In the genomic region with DNA sequence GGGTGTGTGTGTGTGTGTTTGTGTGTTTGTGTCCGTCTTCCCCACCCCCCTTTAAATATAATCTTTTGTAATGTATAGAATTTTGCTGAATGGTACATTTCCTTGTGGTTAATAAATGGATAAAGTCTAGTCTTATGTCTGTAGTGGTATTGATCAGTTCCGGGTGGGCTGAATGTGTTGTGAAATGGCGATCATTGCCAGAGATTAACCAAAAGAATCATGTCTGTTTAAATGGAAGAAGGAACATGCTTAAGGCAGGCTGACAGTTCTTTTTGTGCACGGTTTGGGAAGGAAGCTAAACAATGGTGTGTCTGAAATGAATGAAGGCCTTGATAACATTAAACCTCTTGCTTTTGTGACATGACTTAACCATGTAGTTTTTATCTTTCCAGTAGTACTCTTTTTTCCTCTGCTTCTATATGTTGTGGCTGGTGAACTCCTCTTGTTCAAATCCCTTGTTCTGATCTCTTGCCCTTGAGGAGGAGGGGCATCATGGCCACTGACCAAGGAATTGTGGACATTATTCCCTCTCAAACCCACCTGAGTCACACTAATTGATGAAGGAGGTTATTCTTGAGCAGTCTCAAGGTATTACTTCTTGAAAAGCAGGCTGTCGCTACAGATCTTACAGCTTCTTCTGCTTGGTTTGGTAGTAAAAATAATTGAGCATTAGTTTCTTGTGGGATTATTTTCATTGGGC, we compare ENCODE assay signal across 8 cellular contexts. TPM values are rescaled to one million over a fixed set of nuclear protein-coding genes. Genes with fewer than 3 reads are reported as not detected.
A peak's percentile ranks its signal among the peaks of the same experiment; 100 is the strongest.
DNase-seq lines count a peak whose midpoint lies in the region; ATAC-seq and TF ChIP-seq lines count a peak whose summit lies in the region.

No MANE protein-coding gene starts in this region.

- peaks cover 44% of the 10 kb centered on the region for H4K20me1 ChIP-seq in hepatocyte (ENCODE audit: insufficient read depth, poor library complexity, severe bottlenecking)

- H3K79me2 ChIP-seq in hepatocyte, result peaks cover 68% of the 10 kb centered on the region

- no peak overlapping the region for H2AFZ ChIP-seq in hepatocyte

- POLR2A ChIA-PET in activated B cell treated with CpG ODN at 0.5 μM for 24 hours (lab: Charles Lee), result no interaction called here

- H3K4me1 ChIP-seq in hepatocyte (ENCODE audit: insufficient read depth), result peaks cover 19% of the 10 kb centered on the region

- CTCF ChIA-PET in activated B cell treated with CpG ODN at 0.5 μM for 24 hours (lab: Charles Lee), result no interaction called here

- H3K36me3 ChIP-seq in hepatocyte (replicated peaks; ENCODE audit: insufficient read depth, low read depth), result no peaks in the 10 kb centered on the region

- peaks cover 11% of the 10 kb centered on the region for H3K36me3 Mint-ChIP-seq in activated CD4-positive, alpha-beta T cell treated with anti-CD3 and anti-CD28 coated beads, Interleukin-2, amount 10 ng/mL, durations not matched to agents 24 days and 14 days (ENCODE audit: low read depth)
- H3K36me3 Mint-ChIP-seq in activated B cell treated with CpG ODN at 0.5 μM for 24 hours (ENCODE audit: low read depth), result peaks cover 6% of the 10 kb centered on the region

- 27% methylated on average over 5 of the region's 5 CpGs for WGBS in hepatocyte (ENCODE audit: low lambda C conversion rate, missing lambda C conversion rate)

- peaks cover 5% of the 10 kb centered on the region for H3K9me3 Mint-ChIP-seq in activated CD4-positive, alpha-beta T cell treated with anti-CD3 and anti-CD28 coated beads, Interleukin-2, amount 10 ng/mL, durations not matched to agents 24 days and 14 days
- peaks cover 2% of the 10 kb centered on the region for H3K9me3 Mint-ChIP-seq in activated B cell treated with CpG ODN at 0.5 μM for 24 hours

- H3K9me3 ChIP-seq in hepatocyte (ENCODE audit: low read depth), result no peaks in the 10 kb centered on the region

- ATAC-seq in activated B cell treated with CpG ODN at 0.5 μM for 24 hours (ENCODE audit: low read depth), result no peak

- H3K4me3 Mint-ChIP-seq in activated CD4-positive, alpha-beta T cell treated with anti-CD3 and anti-CD28 coated beads, Interleukin-2, amount 10 ng/mL, durations not matched to agents 24 days and 14 days, result peak overlapping the region; percentile 93
- peak overlapping the region; percentile 49 for H3K4me3 Mint-ChIP-seq in activated B cell treated with CpG ODN at 0.5 μM for 24 hours

- no peaks in the 10 kb centered on the region for H3K27me3 ChIP-seq in hepatocyte

- peaks cover 35% of the 10 kb centered on the region for H3K4me1 Mint-ChIP-seq in activated CD4-positive, alpha-beta T cell treated with anti-CD3 and anti-CD28 coated beads, Interleukin-2, amount 10 ng/mL, durations not matched to agents 24 days and 14 days
- H3K4me1 Mint-ChIP-seq in activated B cell treated with CpG ODN at 0.5 μM for 24 hours, result peaks cover 29% of the 10 kb centered on the region

- peaks cover 52% of the 10 kb centered on the region for H3K27me3 Mint-ChIP-seq in activated CD4-positive, alpha-beta T cell treated with anti-CD3 and anti-CD28 coated beads, Interleukin-2, amount 10 ng/mL, durations not matched to agents 24 days and 14 days
- peaks cover 41% of the 10 kb centered on the region for H3K27me3 Mint-ChIP-seq in activated B cell treated with CpG ODN at 0.5 μM for 24 hours

- no peak for TF ChIP-seq CTCF in activated B cell treated with CpG ODN at 0.5 μM for 24 hours (IDR thresholded peaks at IDR 0.05)
- TF ChIP-seq CTCF in hepatocyte (IDR thresholded peaks at IDR 0.05; ENCODE audit: poor library complexity), result no peak

- H3K4me2 ChIP-seq in hepatocyte, result peak overlapping the region; percentile 90

- no peak for DNase-seq in activated CD4-positive, alpha-beta T cell treated with anti-CD3 and anti-CD28 coated beads, Interleukin-2, amount 10 ng/mL, durations not matched to agents 24 days and 14 days
- DNase-seq in activated CD4-positive, alpha-beta T cell treated with anti-CD3 and anti-CD28 coated beads for 1 hour, result no peak
- DNase-seq in activated B cell treated with CpG ODN at 0.5 μM for 24 hours, result no peak
- no peak for DNase-seq in hepatocyte (ENCODE audit: low spot score)
- no peak for DNase-seq in NCI-H2196 (lab: John Stamatoyannopoulos, UW; ENCODE audit: unreplicated experiment)
- DNase-seq in midbrain (lab: John Stamatoyannopoulos, UW), result no peak
- DNase-seq in mucosa of gallbladder (ENCODE audit: low spot score), result no peak

- no peaks in the 10 kb centered on the region for H3K9me2 ChIP-seq in hepatocyte (replicated peaks; ENCODE audit: insufficient read depth)

- peak overlapping the region; percentile 22 for H3K27ac Mint-ChIP-seq in activated CD4-positive, alpha-beta T cell treated with anti-CD3 and anti-CD28 coated beads, Interleukin-2, amount 10 ng/mL, durations not matched to agents 24 days and 14 days
- H3K27ac Mint-ChIP-seq in activated B cell treated with CpG ODN at 0.5 μM for 24 hours, result no peak overlapping the region

- H3K4me3 ChIP-seq in hepatocyte (peak overlapping the region; percentile 94), skin epidermis (peak overlapping the region; percentile 66 to 74 (median 70))

- intact Hi-C loops in activated CD4-positive, alpha-beta T cell treated with anti-CD3 and anti-CD28 coated beads, Interleukin-2, amount 10 ng/mL, durations not matched to agents 24 days and 14 days (cut with micrococcal nuclease), result loop anchor here (5.0 to 10.0 kb wide), 5 partner anchors 522 to 1738 kb away; a partner anchor contains a TSS
- intact Hi-C loops in activated B cell treated with CpG ODN at 0.5 μM for 24 hours (cut with micrococcal nuclease), result no loop called here

- peak overlapping the region; percentile 96 for H3K27ac ChIP-seq in hepatocyte
- peak overlapping the region in 16 of 21 experiments; percentile 10 to 99 (median 94) for H3K27ac ChIP-seq in skin epidermis

RNA-seq across cellular contexts. Expression of a gene that starts 1.7 kb away (rescaled TPM):
- total RNA-seq in activated CD4-positive, alpha-beta T cell treated with anti-CD3 and anti-CD28 coated beads, Interleukin-2, amount 10 ng/mL, durations not matched to agents 24 days and 14 days, result 2.0 and 2.5 TPM in 2 replicates
- 2.0 and 2.8 TPM in 2 replicates for total RNA-seq in activated B cell treated with CpG ODN at 0.5 μM for 24 hours
- 37.3 and 43.0 TPM in 2 replicates for total RNA-seq in hepatocyte
- 20.9 and 21.9 TPM in 2 replicates for polyA plus RNA-seq in hepatocyte
- total RNA-seq in mucosa of gallbladder, result 28.8 TPM
